In the genomic region with DNA sequence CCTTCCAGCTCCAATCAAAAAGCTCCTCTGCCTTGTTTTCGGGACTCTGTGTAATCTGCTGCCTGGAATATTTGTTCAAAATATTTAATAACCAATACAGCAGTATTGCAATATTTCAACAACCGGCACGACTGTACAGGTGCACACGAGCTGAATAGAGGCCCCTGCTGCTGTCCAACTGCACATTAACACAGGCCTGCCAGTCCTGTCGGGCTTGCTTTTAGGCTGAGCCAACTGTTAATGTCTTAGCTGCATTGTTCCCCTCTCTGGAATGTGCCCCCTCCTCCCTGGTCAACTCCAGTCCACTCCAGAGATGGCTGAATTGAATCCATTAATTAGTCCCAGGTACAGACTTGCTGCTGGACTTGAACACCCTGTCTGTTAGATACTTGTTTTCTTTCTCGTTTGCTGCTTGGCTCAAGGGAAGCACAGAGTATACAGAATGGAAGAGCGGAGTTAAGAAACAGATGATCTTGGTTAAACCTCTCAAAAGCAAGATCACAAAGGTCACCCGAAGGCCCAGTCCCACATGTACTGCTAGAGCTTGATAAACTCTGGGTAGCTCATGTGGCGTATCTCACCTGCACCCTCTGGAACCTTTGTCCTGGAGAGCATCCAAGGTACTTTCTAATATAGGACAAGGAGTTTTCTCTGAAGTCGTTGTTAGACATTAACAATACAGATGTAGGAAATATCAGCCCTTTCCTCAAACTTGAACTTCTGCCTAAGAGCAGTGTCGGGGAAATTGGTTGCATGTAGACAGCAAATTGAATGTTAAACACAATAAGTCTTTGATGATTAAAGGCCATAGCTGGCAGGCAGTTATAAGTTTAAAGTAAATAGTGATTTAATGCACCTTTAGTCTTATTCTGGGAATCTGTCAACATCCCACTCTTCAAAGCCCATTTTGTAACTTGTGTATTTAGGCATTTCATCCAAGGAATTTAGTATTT, we compare ENCODE assay signal across 13 cellular contexts. TPM values are rescaled to one million over a fixed set of nuclear protein-coding genes. Genes with fewer than 3 reads are reported as not detected.
DNase-seq lines count a peak whose midpoint lies in the region; ATAC-seq, FAIRE-seq and TF ChIP-seq lines count a peak whose summit lies in the region.
"Had no signal": no experiment of that assay in that cellular context is flagged by ENCODE, and none has a peak within 500 bp of the region (broad histone marks: within the 10 kb centered on the region; RNA-seq: fewer than 3 reads in every experiment).

No MANE protein-coding gene starts in this region.

- no peaks in the 10 kb centered on the region for H3K27me3 ChIP-seq in H1 (replicated peaks in 1 of 4; ENCODE audit: control insufficient read depth in 3 of 4, extremely low read depth in 1 of 4, insufficient read depth in 3 of 4, low read length in 3 of 4)
- H3K27me3 ChIP-seq in lung (ENCODE audit: control insufficient read depth, insufficient read depth) = no peaks in the 10 kb centered on the region
- H3K27me3 ChIP-seq in stomach smooth muscle (ENCODE audit: control insufficient read depth in 1 of 2, insufficient read depth in 2 of 2, low read length in 2 of 2) = no peaks in the 10 kb centered on the region
- H3K27me3 ChIP-seq in mesenchymal stem cell (ENCODE audit: control insufficient read depth in 1 of 2, insufficient read depth in 1 of 2, low read length in 2 of 2) = no peaks in the 10 kb centered on the region
- H3K27me3 ChIP-seq: right lobe of liver had no signal

- no peak overlapping the region for H3K18ac ChIP-seq in H1 (ENCODE audit: extremely low read depth, low read length)
- no peak overlapping the region for H3K18ac ChIP-seq in mesenchymal stem cell (ENCODE audit: low read depth in 1 of 2, low read length in 2 of 2)

- H3K4me1 Mint-ChIP-seq in activated naive CD4-positive, alpha-beta T cell treated with anti-CD3 and anti-CD28 coated beads, Interleukin-2, amount 50 U/mL, for 24 hours = peaks cover 11% of the 10 kb centered on the region

- no peaks in the 10 kb centered on the region for H3K9me3 ChIP-seq in H1 (ENCODE audit: insufficient read depth in 2 of 2, low read depth in 1 of 2, low read length in 1 of 2)
- no peaks in the 10 kb centered on the region for H3K9me3 ChIP-seq in lung (ENCODE audit: control insufficient read depth in 2 of 2, insufficient read depth in 1 of 2, low read length in 1 of 2)
- no peaks in the 10 kb centered on the region for H3K9me3 ChIP-seq in stomach smooth muscle (ENCODE audit: control insufficient read depth in 2 of 2, low read length in 2 of 2)
- H3K9me3 ChIP-seq in mesenchymal stem cell (ENCODE audit: control insufficient read depth, low read length) = no peaks in the 10 kb centered on the region
- H3K9me3 ChIP-seq: right lobe of liver had no signal

- H4K8ac ChIP-seq in H1 (ENCODE audit: extremely low read depth, insufficient read depth, low read length) = no peak overlapping the region; the same call in 1 of the 2 replicates
- H4K8ac ChIP-seq in mesenchymal stem cell (ENCODE audit: low read length) = no peak overlapping the region

- no peak overlapping the region for H3K4me3 Mint-ChIP-seq in activated naive CD4-positive, alpha-beta T cell treated with anti-CD3 and anti-CD28 coated beads, Interleukin-2, amount 50 U/mL, for 24 hours

- in situ Hi-C loops in GM13977 (cut with MboI; ENCODE audit: low pct_unique_long_range_greater_than_20kb, low sequenced_read_pairs, unreplicated experiment) = loop anchor here (10.0 kb wide), 1 partner anchor 217 kb away; no protein-coding TSS in a partner anchor

- no peaks in the 10 kb centered on the region for H4K20me1 ChIP-seq in H1 (replicated peaks in 1 of 2; ENCODE audit: control insufficient read depth in 1 of 2, insufficient read depth in 2 of 2, low read length in 2 of 2)

- H3K4me1 ChIP-seq in H1 (replicated peaks in 1 of 4; ENCODE audit: control insufficient read depth in 3 of 4, insufficient read depth in 4 of 4, low read length in 3 of 4) (no peaks in the 10 kb centered on the region), lung (ENCODE audit: control insufficient read depth in 2 of 2, insufficient read depth in 2 of 2, low read length in 2 of 2) (peaks cover 5 to 6% of the 10 kb centered on the region in 2 donors), stomach smooth muscle (ENCODE audit: control insufficient read depth, insufficient read depth, low read length) (peaks cover 15% of the 10 kb centered on the region), mesenchymal stem cell (ENCODE audit: control insufficient read depth, insufficient read depth, low read depth, low read length) (peaks cover 3% of the 10 kb centered on the region)

- H2AK5ac ChIP-seq in H1 (ENCODE audit: low read depth, low read length) (no peak overlapping the region), mesenchymal stem cell (ENCODE audit: low read length, severe bottlenecking) (no peak overlapping the region)

- H3K9me3 Mint-ChIP-seq in activated naive CD4-positive, alpha-beta T cell treated with anti-CD3 and anti-CD28 coated beads, Interleukin-2, amount 50 U/mL, for 24 hours = no peaks in the 10 kb centered on the region

- ATAC-seq in lung (ENCODE audit: insufficient read depth, low FRiP score) = no peak

- no peak overlapping the region for H3K4me2 ChIP-seq in H1 (ENCODE audit: insufficient read depth in 1 of 2, low read depth in 2 of 2, low read length in 2 of 2)
- no peak overlapping the region for H3K4me2 ChIP-seq in mesenchymal stem cell (ENCODE audit: low read length, poor library complexity, severe bottlenecking)

- no peak for TF ChIP-seq RAD21 in H1 (IDR thresholded peaks at IDR 0.05 in 1 of 2, conservative IDR thresholded peaks at IDR 0.05 in 1 of 2; ENCODE audit: low read depth in 2 of 2, low read length in 2 of 2)

- H3K4ac ChIP-seq in H1 (replicated peaks; ENCODE audit: insufficient read length, low read depth, low read length) (no peak overlapping the region), mesenchymal stem cell (ENCODE audit: low read depth in 1 of 2, low read length in 2 of 2) (no peak overlapping the region)

- TF ChIP-seq CTCF in H1 (IDR thresholded peaks at IDR 0.05; ENCODE audit: control extremely low read depth in 1 of 3, insufficient read depth in 1 of 3, low read depth in 1 of 3, low read length in 3 of 3) = no peak
- no peak for TF ChIP-seq CTCF in lung (IDR thresholded peaks at IDR 0.05; ENCODE audit: control extremely low read depth, extremely low read depth)
- no peak for TF ChIP-seq CTCF in RWPE1 (conservative IDR thresholded peaks at IDR 0.05; ENCODE audit: low read depth)
- TF ChIP-seq CTCF in GM13977 (IDR thresholded peaks at IDR 0.05; ENCODE audit: extremely low read depth, insufficient read depth, missing control alignments) = no peak

- H3K27ac ChIP-seq in H1 (ENCODE audit: low read depth, low read length) (no peak overlapping the region), lung (ENCODE audit: low read depth in 1 of 2, low read length in 1 of 2) (peak overlapping the region in 1 of 2 donors; percentile 60), stomach smooth muscle (ENCODE audit: low read length) (no peak overlapping the region), RWPE1 (no peak overlapping the region), mesenchymal stem cell (ENCODE audit: low read length, poor library complexity, severe bottlenecking) (no peak overlapping the region)
- H3K27ac ChIP-seq: right lobe of liver, SK-N-MC had no signal

- H4K91ac ChIP-seq in H1 (replicated peaks; ENCODE audit: insufficient read length, low read length) = no peak overlapping the region
- no peak overlapping the region for H4K91ac ChIP-seq in mesenchymal stem cell (ENCODE audit: low read length)

- TF ChIP-seq POLR2A in H1 (IDR thresholded peaks at IDR 0.05; ENCODE audit: control extremely low read depth in 1 of 2, low read depth in 2 of 2, low read length in 2 of 2) = no peak

- H3K23me2 ChIP-seq in H1 (ENCODE audit: low read depth, low read length) = no peaks in the 10 kb centered on the region

- no peak for TF ChIP-seq EP300 in H1 (IDR thresholded peaks at IDR 0.05; ENCODE audit: borderline replicate concordance in 1 of 2, low read depth in 2 of 2, low read length in 2 of 2)

- H3K27me3 Mint-ChIP-seq in activated naive CD4-positive, alpha-beta T cell treated with anti-CD3 and anti-CD28 coated beads, Interleukin-2, amount 50 U/mL, for 24 hours = no peaks in the 10 kb centered on the region

- CTCF ChIA-PET in H1 (lab: Charles Lee; ENCODE audit: partially characterized antibody) (interaction anchor here (0.6 to 2.2 kb wide), 9 partner anchors 11 to 695 kb away, joined by 3 to 13 read pairs (median 4); no protein-coding TSS in a partner anchor), RWPE1 (lab: Yijun Ruan, JAX) (interaction anchor here (0.5 kb wide), 1 partner anchor 31 kb away, joined by 3 read pairs; no protein-coding TSS in a partner anchor)

- no peak overlapping the region for H3K56ac ChIP-seq in H1 (replicated peaks; ENCODE audit: insufficient read length, low read depth, low read length)

- H3K79me2 ChIP-seq in H1 (ENCODE audit: control insufficient read depth in 1 of 2, insufficient read depth in 2 of 2, low read length in 2 of 2) = no peaks in the 10 kb centered on the region

- H3K9ac ChIP-seq in H1 (replicated peaks in 1 of 4; ENCODE audit: extremely low read depth in 1 of 4, low read depth in 3 of 4, low read length in 3 of 4) = no peak overlapping the region
- peak overlapping the region; percentile 6 to 21 for H3K9ac ChIP-seq in stomach smooth muscle (ENCODE audit: low read length in 2 of 2)
- H3K9ac ChIP-seq in mesenchymal stem cell (ENCODE audit: low read length) = no peak overlapping the region

- H2BK5ac ChIP-seq in H1 (ENCODE audit: low read depth, low read length) (no peak overlapping the region), mesenchymal stem cell (ENCODE audit: low read depth, low read length, poor library complexity, severe bottlenecking) (no peak overlapping the region)

- 86% methylated on average over 11 of the region's 11 CpGs; no CpG with 5 or more reads in 1 of the 2 experiments for WGBS in H1 (ENCODE audit: extremely low coverage in 1 of 2, insufficient coverage in 1 of 2, insufficient read length in 1 of 2, insufficient replicate concordance in 2 of 2, low coverage in 1 of 2, low lambda C conversion rate in 2 of 2, missing lambda C conversion rate in 1 of 2), 2 experiments
- WGBS in lung, 2 donors = 61 to 77% methylated on average over 11 of the region's 11 CpGs
- whole genome bisulfite sequencing in mesenchymal stem cell = 95% methylated on average over 9 of the region's 11 CpGs

- H3K4me3 ChIP-seq in H1 (ENCODE audit: extremely low read depth in 1 of 4, insufficient read depth in 2 of 4, low read depth in 3 of 4, low read length in 4 of 4) (no peak overlapping the region), lung (no peak overlapping the region), stomach smooth muscle (ENCODE audit: low read length in 2 of 2) (no peak overlapping the region), mesenchymal stem cell (ENCODE audit: insufficient read depth in 1 of 2, low read depth in 1 of 2, low read length in 2 of 2) (no peak overlapping the region)
- H3K4me3 ChIP-seq: right lobe of liver, SK-N-MC had no signal

- no peak overlapping the region for H2BK15ac ChIP-seq in H1 (ENCODE audit: low read length)
- H2BK15ac ChIP-seq in mesenchymal stem cell (ENCODE audit: low read depth, poor library complexity, severe bottlenecking) = no peak overlapping the region

- H3K36me3 ChIP-seq in H1 (ENCODE audit: control insufficient read depth in 2 of 4, insufficient read depth in 4 of 4, low read length in 3 of 4) = no peaks in the 10 kb centered on the region
- H3K36me3 ChIP-seq in lung (ENCODE audit: control insufficient read depth in 2 of 2, insufficient read depth in 2 of 2, low read length in 2 of 2) = peaks cover 0 to 4% of the 10 kb centered on the region in 2 donors
- no peaks in the 10 kb centered on the region for H3K36me3 ChIP-seq in stomach smooth muscle (ENCODE audit: control insufficient read depth in 2 of 2, insufficient read depth in 2 of 2, low read length in 2 of 2)
- no peaks in the 10 kb centered on the region for H3K36me3 ChIP-seq in mesenchymal stem cell (ENCODE audit: control insufficient read depth in 1 of 2, insufficient read depth in 2 of 2, low read depth in 1 of 2, low read length in 2 of 2)
- H3K36me3 ChIP-seq: right lobe of liver had no signal

- no peak overlapping the region for H4K5ac ChIP-seq in H1 (ENCODE audit: insufficient read length, low read depth, low read length)

- DNase-seq in activated naive CD4-positive, alpha-beta T cell treated with Interleukin-2 at 50 U/mL for 16 hours = no peak
- DNase-seq in H1 (ENCODE audit: low read depth in 1 of 2, low spot score in 2 of 2) (no peak), lung (ENCODE audit: low spot score) (peak; percentile 37), RWPE1 (ENCODE audit: low spot score) (no peak), GM13977 (ENCODE audit: low spot score) (no peak), mesenchymal stem cell (no peak)
- DNase-seq: activated naive CD4-positive, alpha-beta T cell; right lobe of liver; stimulated activated naive CD4-positive, alpha-beta T cell treated with Interleukin-2 at 50 U/mL for 16 hours had no signal

- H3K79me1 ChIP-seq in H1 (ENCODE audit: low read depth, low read length) (no peaks in the 10 kb centered on the region; the same call in 1 of the 2 replicates), mesenchymal stem cell (replicated peaks; ENCODE audit: low read length, poor library complexity, severe bottlenecking) (no peaks in the 10 kb centered on the region)

- H3K14ac ChIP-seq in H1 (ENCODE audit: insufficient read length) (no peak overlapping the region), mesenchymal stem cell (ENCODE audit: low read length in 2 of 2) (no peak overlapping the region)

- H2BK20ac ChIP-seq in H1 (ENCODE audit: low read length) = no peak overlapping the region

- H2BK120ac ChIP-seq in H1 (replicated peaks; ENCODE audit: low read depth, low read length) (no peak overlapping the region), mesenchymal stem cell (ENCODE audit: low read depth, low read length) (no peak overlapping the region)

- H2BK12ac ChIP-seq in H1 (ENCODE audit: low read depth, low read length) (no peak overlapping the region), mesenchymal stem cell (ENCODE audit: low read length in 2 of 2) (no peak overlapping the region)

- H3K23ac ChIP-seq in H1 (ENCODE audit: insufficient read length) = no peak overlapping the region
- no peak overlapping the region for H3K23ac ChIP-seq in mesenchymal stem cell (ENCODE audit: low read length in 2 of 2)

- FAIRE-seq in H1 (lab: Jason Lieb, UNC) = no peak
- FAIRE-seq: keratinocyte had no signal

- H3K36me3 Mint-ChIP-seq in activated naive CD4-positive, alpha-beta T cell treated with anti-CD3 and anti-CD28 coated beads, Interleukin-2, amount 50 U/mL, for 24 hours = peaks cover 11% of the 10 kb centered on the region

- H2AFZ ChIP-seq in H1 (ENCODE audit: low read length) = no peak overlapping the region
- no peak overlapping the region for H2AFZ ChIP-seq in mesenchymal stem cell (ENCODE audit: low read depth, low read length)

- POLR2A ChIA-PET in H1 (lab: Charles Lee; ENCODE audit: partially characterized antibody) = no interaction called here
- POLR2A ChIA-PET in RWPE1 (lab: Yijun Ruan, JAX; ENCODE audit: low non-redundant PET) = interaction anchor here (0.6 kb wide), 1 partner anchor 32 kb away, joined by 4 read pairs; the partner anchor contains the start of gene SHLD1

- H3K27ac Mint-ChIP-seq in activated naive CD4-positive, alpha-beta T cell treated with anti-CD3 and anti-CD28 coated beads, Interleukin-2, amount 50 U/mL, for 24 hours = peak overlapping the region; percentile 72

RNA-seq across cellular contexts. Expression of gene SHLD1, which starts 31.9 kb away (rescaled TPM):
- total RNA-seq in H1 (2021; fragmentation: NEBNext Ultra II Directional; extraction: Animal tissue kit (Norgen Biotek cat#: 25700)) = 4.2 and 4.5 TPM in 2 replicates
- polyA plus RNA-seq in H1 (2011; rRNA removed) (4.4 and 6.5 TPM in 2 replicates), lung (1 to 10 TPM; 6.4 to 6.8 TPM)
- 5.9 TPM for polyA plus RNA-seq in H1 (2011; cell fraction: cytosol; rRNA removed)
- polyA plus RNA-seq in H1 (2011; cell fraction: nucleus; rRNA removed) = 2.7 TPM
- polyA plus RNA-seq in H1 (2012, experiment 1 of 2) = 4.0 to 5.2 TPM (median 4.2 TPM) in 4 replicates
- polyA plus RNA-seq in H1 (2012, experiment 2 of 2) = 8.6 TPM
- 4.9 TPM for polyA plus RNA-seq in H1 (2013, experiment 1 of 2)
- 4.2 TPM for polyA plus RNA-seq in H1 (2013, experiment 2 of 2)
- polyA minus RNA-seq in H1 (2011; rRNA and poly(A)+ RNA removed) = 1.9 and 2.8 TPM in 2 replicates
- polyA minus RNA-seq in H1 (2011; cell fraction: cytosol; rRNA and poly(A)+ RNA removed) = not detected
- 5.6 TPM for polyA minus RNA-seq in H1 (2011; cell fraction: nucleus; rRNA and poly(A)+ RNA removed)
- total RNA-seq in lung = 1 to 10 TPM; 5.0 to 5.7 TPM
- 5.1 TPM for polyA plus RNA-seq in mesenchymal stem cell (2013, experiment 1 of 2)
- polyA plus RNA-seq in mesenchymal stem cell (2013, experiment 2 of 2) = 5.0 TPM

Comparison
In these comparisons a context has a peak if more than half of its experiments do, and no peak if none do; other contexts are left out.
1. H3K9ac ChIP-seq: peak in stomach smooth muscle (2 of 2); none in H1 (0 of 4) and mesenchymal stem cell (single experiment).